In genomic region chr3:66363133-66363532, GRCh38 we compare ENCODE assay signal across 1 cellular context.
A peak's percentile ranks its signal among the peaks of the same experiment; 100 is the strongest.
TF ChIP-seq lines count a peak whose summit lies in the region.

No MANE protein-coding gene starts in this region.

TF ChIP-seq in K562, 482 proteins besides CTCF, POLR2A, EP300 and RAD21:
- no peak for TF ChIP-seq PBX2 (CRISPR knock-in tag; IDR thresholded peaks at IDR 0.05; ENCODE audit: low read depth)
- TF ChIP-seq PBX2 (tag; conservative IDR thresholded peaks at IDR 0.05; ENCODE audit: low read depth) = peak; percentile 84
- peak; percentile 54 for TF ChIP-seq MEIS2 (IDR thresholded peaks at IDR 0.05; ENCODE audit: partially characterized antibody)
- TF ChIP-seq ZNF217 (CRISPR knock-in tag; IDR thresholded peaks at IDR 0.05) = no peak
